Comparison of ENCODE assay signal across 16 cellular contexts in genomic region chr10:11546581-11546980, GRCh38.
DNase-seq lines count a peak whose midpoint lies in the region; TF ChIP-seq lines count a peak whose summit lies in the region.
"Had no signal": no experiment of that assay in that cellular context is flagged by ENCODE, and none has a peak within 500 bp of the region (broad histone marks: within the 10 kb centered on the region; RNA-seq: fewer than 3 reads in every experiment).

No MANE protein-coding gene starts in this region.

- POLR2A ChIA-PET in Caco-2 (lab: Charles Lee), result no interaction called here

- H3K27ac Mint-ChIP-seq in Caco-2 (ENCODE audit: unreplicated experiment), result no peak overlapping the region
- no peak overlapping the region for H3K27ac Mint-ChIP-seq in neural progenitor cell
- H3K27ac Mint-ChIP-seq: activated CD4-positive, alpha-beta T cell treated with anti-CD3 and anti-CD28 coated beads, Interleukin-2, amount 10 ng/mL, durations not matched to agents 7 days and 5 days; activated naive CD8-positive, alpha-beta T cell treated with anti-CD3 and anti-CD28 coated beads, Interleukin-2, amount 10 ng/mL, durations not matched to agents 7 days and 5 days; stimulated activated effector memory CD8-positive, alpha-beta T cell treated with anti-CD3 and anti-CD28 coated beads, Interleukin-12 subunit alpha, Interleukin-12 subunit beta, amount 100 ng/mL, for 72 hours had no signal

- H3K4me2 ChIP-seq in neural progenitor cell, result no peak overlapping the region

- H3K36me3 ChIP-seq in Caco-2 (ENCODE audit: control insufficient read depth, insufficient read depth, low read length), result no peaks in the 10 kb centered on the region
- no peaks in the 10 kb centered on the region for H3K36me3 ChIP-seq in neural progenitor cell
- H3K36me3 ChIP-seq: right lobe of liver, upper lobe of left lung had no signal

- no peak for TF ChIP-seq CTCF in astrocyte of the cerebellum (IDR thresholded peaks at IDR 0.05; ENCODE audit: low read depth, low read length, missing control alignments)
- no peak for TF ChIP-seq CTCF in coronary artery (IDR thresholded peaks at IDR 0.05)
- TF ChIP-seq CTCF in Caco-2 (IDR thresholded peaks at IDR 0.05; ENCODE audit: insufficient read depth in 1 of 2, low read depth in 1 of 2, low read length in 1 of 2, severe bottlenecking in 1 of 2, unreplicated experiment in 1 of 2), result no peak
- no peak for TF ChIP-seq CTCF in neural progenitor cell (IDR thresholded peaks at IDR 0.05)

- in situ Hi-C loops in astrocyte of the cerebellum (cut with HindIII; ENCODE audit: low sequenced_read_pairs), result no loop called here

- H3K4me3 ChIP-seq in astrocyte of the cerebellum (ENCODE audit: low read depth, low read length), result no peak overlapping the region
- H3K4me3 ChIP-seq in coronary artery, result no peak overlapping the region
- no peak overlapping the region for H3K4me3 ChIP-seq in Caco-2 (ENCODE audit: low read depth, low read length)
- no peak overlapping the region for H3K4me3 ChIP-seq in neural progenitor cell
- H3K4me3 ChIP-seq: right lobe of liver, upper lobe of left lung had no signal

- BruUV-seq in Caco-2 (replicated peaks; lab: Mats Ljungman, UMichigan), result no TSS peak

- no peak overlapping the region for H3K9ac ChIP-seq in neural progenitor cell

- H3K9me3 Mint-ChIP-seq in Caco-2 (ENCODE audit: unreplicated experiment), result no peaks in the 10 kb centered on the region
- H3K9me3 Mint-ChIP-seq in neural progenitor cell, result peaks cover 24% of the 10 kb centered on the region
- H3K9me3 Mint-ChIP-seq: activated CD4-positive, alpha-beta T cell treated with anti-CD3 and anti-CD28 coated beads, Interleukin-2, amount 10 ng/mL, durations not matched to agents 7 days and 5 days; activated naive CD8-positive, alpha-beta T cell treated with anti-CD3 and anti-CD28 coated beads, Interleukin-2, amount 10 ng/mL, durations not matched to agents 7 days and 5 days; H9; stimulated activated effector memory CD8-positive, alpha-beta T cell treated with anti-CD3 and anti-CD28 coated beads, Interleukin-12 subunit alpha, Interleukin-12 subunit beta, amount 100 ng/mL, for 72 hours had no signal

- H2AFZ ChIP-seq in neural progenitor cell (replicated peaks), result no peak overlapping the region

- H3K4me1 Mint-ChIP-seq in Caco-2 (ENCODE audit: low read depth, unreplicated experiment) (peaks cover 7% of the 10 kb centered on the region), neural progenitor cell (peaks cover 14% of the 10 kb centered on the region)
- H3K4me1 Mint-ChIP-seq: stimulated activated effector memory CD8-positive, alpha-beta T cell treated with anti-CD3 and anti-CD28 coated beads, Interleukin-12 subunit alpha, Interleukin-12 subunit beta, amount 100 ng/mL, for 72 hours had no signal

- H3F3A ChIP-seq in neural progenitor cell (ENCODE audit: low read depth), result peaks cover 18% of the 10 kb centered on the region

- H3K27me3 Mint-ChIP-seq in Caco-2 (ENCODE audit: insufficient read depth, unreplicated experiment), result no peaks in the 10 kb centered on the region
- H3K27me3 Mint-ChIP-seq in neural progenitor cell (ENCODE audit: insufficient read depth, low read depth), result no peaks in the 10 kb centered on the region
- H3K27me3 Mint-ChIP-seq: activated naive CD8-positive, alpha-beta T cell treated with anti-CD3 and anti-CD28 coated beads, Interleukin-2, amount 10 ng/mL, durations not matched to agents 7 days and 5 days had no signal

- no peaks in the 10 kb centered on the region for H3K27me3 ChIP-seq in Caco-2 (replicated peaks; ENCODE audit: control insufficient read depth, insufficient read depth, low read length)
- H3K27me3 ChIP-seq in neural progenitor cell, result no peaks in the 10 kb centered on the region
- H3K27me3 ChIP-seq: right lobe of liver, upper lobe of left lung had no signal

- CTCF ChIA-PET in Caco-2 (lab: Charles Lee), result no interaction called here

- peaks cover 40% of the 10 kb centered on the region for H4K20me1 ChIP-seq in neural progenitor cell (ENCODE audit: low read depth)

- H3K4me1 ChIP-seq in Caco-2 (no peaks in the 10 kb centered on the region), neural progenitor cell (peaks cover 20% of the 10 kb centered on the region)

- H3K27ac ChIP-seq in coronary artery (no peak overlapping the region), neural progenitor cell (no peak overlapping the region)
- H3K27ac ChIP-seq: right lobe of liver, upper lobe of left lung had no signal

- intact Hi-C loops in Caco-2 (cut with micrococcal nuclease; ENCODE audit: unreplicated experiment), result no loop called here

- peaks cover 99% of the 10 kb centered on the region for H3K79me2 ChIP-seq in neural progenitor cell (ENCODE audit: low read depth)

- peak; percentile 24 for DNase-seq in SIG-M5 treated with dmso at 0.1 percent for 504 hours (lab: John Stamatoyannopoulos, UW; ENCODE audit: unreplicated experiment)
- DNase-seq in SIG-M5 (lab: John Stamatoyannopoulos, UW), result no peak
- peak; percentile 57 for DNase-seq in astrocyte of the cerebellum (ENCODE audit: low read depth)
- DNase-seq in foreskin melanocyte, result peak; percentile 36
- DNase-seq in coronary artery (ENCODE audit: low spot score), result no peak
- DNase-seq in Caco-2, result no peak
- no peak for DNase-seq in glomerular visceral epithelial cell (ENCODE audit: extremely low spot score)
- DNase-seq in neural progenitor cell (ENCODE audit: low spot score), result no peak
- DNase-seq: activated CD4-positive, alpha-beta T cell treated with anti-CD3 and anti-CD28 coated beads, Interleukin-2, amount 10 ng/mL, durations not matched to agents 7 days and 5 days; activated naive CD8-positive, alpha-beta T cell treated with anti-CD3 and anti-CD28 coated beads, Interleukin-2, amount 10 ng/mL, durations not matched to agents 7 days and 5 days; H9; KG1; right lobe of liver; T1000; upper lobe of left lung had no signal

- H3K9me3 ChIP-seq in Caco-2 (no peaks in the 10 kb centered on the region), neural progenitor cell (ENCODE audit: low read depth) (no peaks in the 10 kb centered on the region)
- H3K9me3 ChIP-seq: right lobe of liver, upper lobe of left lung had no signal

- H3K4me3 Mint-ChIP-seq in Caco-2 (ENCODE audit: unreplicated experiment) (no peak overlapping the region), neural progenitor cell (no peak overlapping the region)
- H3K4me3 Mint-ChIP-seq: activated CD4-positive, alpha-beta T cell treated with anti-CD3 and anti-CD28 coated beads, Interleukin-2, amount 10 ng/mL, durations not matched to agents 7 days and 5 days; activated naive CD8-positive, alpha-beta T cell treated with anti-CD3 and anti-CD28 coated beads, Interleukin-2, amount 10 ng/mL, durations not matched to agents 7 days and 5 days; H9; stimulated activated effector memory CD8-positive, alpha-beta T cell treated with anti-CD3 and anti-CD28 coated beads, Interleukin-12 subunit alpha, Interleukin-12 subunit beta, amount 100 ng/mL, for 72 hours had no signal

- no peaks in the 10 kb centered on the region for H3K36me3 Mint-ChIP-seq in Caco-2 (ENCODE audit: insufficient read depth, unreplicated experiment)
- peaks cover 22% of the 10 kb centered on the region for H3K36me3 Mint-ChIP-seq in neural progenitor cell
- H3K36me3 Mint-ChIP-seq: activated naive CD8-positive, alpha-beta T cell treated with anti-CD3 and anti-CD28 coated beads, Interleukin-2, amount 10 ng/mL, durations not matched to agents 7 days and 5 days; stimulated activated effector memory CD8-positive, alpha-beta T cell treated with anti-CD3 and anti-CD28 coated beads, Interleukin-12 subunit alpha, Interleukin-12 subunit beta, amount 100 ng/mL, for 72 hours had no signal

Comparison
In these comparisons a context has a peak if more than half of its experiments do, and no peak if none do; other contexts are left out.
1. DNase-seq: peak in SIG-M5 treated with dmso at 0.1 percent for 504 hours (single experiment), astrocyte of the cerebellum (single experiment) and foreskin melanocyte (single experiment); none in SIG-M5 (single experiment), coronary artery (single experiment), Caco-2 (0 of 2), glomerular visceral epithelial cell (single experiment) and neural progenitor cell (single experiment).